In the genomic region with DNA sequence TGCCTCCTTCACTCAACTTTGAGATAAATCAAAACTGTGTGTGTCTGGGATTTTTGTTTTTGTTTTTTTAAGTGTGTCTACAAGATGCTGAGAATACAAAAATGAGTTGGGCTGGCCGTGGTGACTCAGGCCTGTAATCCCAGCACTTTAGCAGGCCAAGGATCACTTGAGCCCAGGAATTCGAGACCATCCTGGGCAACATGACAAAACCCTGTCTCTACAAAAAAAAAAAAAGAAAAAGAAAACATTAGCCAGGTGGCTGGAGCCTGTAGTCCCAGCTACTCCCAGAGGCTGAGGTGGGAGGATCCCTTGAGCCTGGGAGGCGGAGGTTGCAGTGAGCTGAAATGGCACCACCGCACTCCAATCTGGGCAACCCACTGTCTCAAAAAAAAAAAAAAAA, we compare ENCODE assay signal across 12 cellular contexts. TPM values are rescaled to one million over a fixed set of nuclear protein-coding genes. Genes with fewer than 3 reads are reported as not detected.
DNase-seq lines count a peak whose midpoint lies in the region; ATAC-seq, FAIRE-seq and TF ChIP-seq lines count a peak whose summit lies in the region.
"Had no signal": no experiment of that assay in that cellular context is flagged by ENCODE, and none has a peak within 500 bp of the region (broad histone marks: within the 10 kb centered on the region; RNA-seq: fewer than 3 reads in every experiment).

No MANE protein-coding gene starts in this region.

- intact Hi-C loops in A673 (cut with micrococcal nuclease; ENCODE audit: unreplicated experiment) = no loop called here
- intact Hi-C loops in posterior cingulate gyrus (cut with DNase I) = no loop called here

- no peaks in the 10 kb centered on the region for H3K27me3 ChIP-seq in A673 (replicated peaks; ENCODE audit: insufficient read depth, low read depth, low read length, poor library complexity)
- H3K27me3 ChIP-seq: BE2C, heart left ventricle had no signal

- TF ChIP-seq CTCF in A549 (IDR thresholded peaks at IDR 0.05) = no peak
- TF ChIP-seq CTCF in A673 (conservative IDR thresholded peaks at IDR 0.05; ENCODE audit: low read depth, low read length) = no peak

- 0 out of 3 replicates have a peak overlapping the region, but pooled peaks have one; percentile 4 for H3K4me2 ChIP-seq in A549

- CTCF ChIA-PET in A549 (lab: Yijun Ruan, JAX) (interaction anchor here (0.7 to 1.9 kb wide), 3 partner anchors 11 to 320 kb away, joined by 3 to 7 read pairs (median 4); no protein-coding TSS in a partner anchor), A673 (lab: Charles Lee) (no interaction called here)

- H3K27ac ChIP-seq in A549 (peak overlapping the region in 1 of 2 experiments; percentile 41; a peak in 2 of 6 replicates), A673 (ENCODE audit: low read depth, low read length, poor library complexity, severe bottlenecking) (no peak overlapping the region)
- H3K27ac ChIP-seq: heart left ventricle, skin epidermis had no signal

- WGBS in A549 (ENCODE audit: missing lambda C conversion rate) = 55% methylated on average over 4 of the region's 4 CpGs

- no peak for TF ChIP-seq EP300 in A549 (IDR thresholded peaks at IDR 0.05)

- H3K4me3 ChIP-seq in A549 (no peak overlapping the region), A673 (ENCODE audit: low read depth, low read length, poor library complexity, severe bottlenecking) (no peak overlapping the region)
- H3K4me3 ChIP-seq: heart left ventricle, skin epidermis had no signal

- no peak for TF ChIP-seq RAD21 in A549 (conservative IDR thresholded peaks at IDR 0.05 in 1 of 2, IDR thresholded peaks at IDR 0.05 in 1 of 2)

- FAIRE-seq in A549 (lab: Jason Lieb, UNC) = no peak

- TF ChIP-seq POLR2A in A549 (IDR thresholded peaks at IDR 0.05; ENCODE audit: low read length) = no peak

- BruUV-seq in A673 (replicated peaks; lab: Mats Ljungman, UMichigan) = no TSS peak

- ATAC-seq in A549 (no peak), GM18519 (IDR thresholded peaks at IDR 0.05; ENCODE audit: low FRiP score, unreplicated experiment) (no peak), GM21381 (IDR thresholded peaks at IDR 0.05; ENCODE audit: unreplicated experiment) (no peak)
- ATAC-seq: heart left ventricle had no signal

- POLR2A ChIA-PET in A549 (lab: Yijun Ruan, JAX) (interaction anchor here (0.6 to 0.9 kb wide), 3 partner anchors 21 to 302 kb away, joined by 3 to 4 read pairs (median 3); partner anchors contain the start of genes HNRNPK, KIF27 and RMI1), A673 (lab: Charles Lee; ENCODE audit: low non-redundant PET) (no interaction called here)

- no peaks in the 10 kb centered on the region for H3K9me3 ChIP-seq in A549
- H3K9me3 ChIP-seq in A673 (ENCODE audit: low read depth, low read length, poor library complexity, severe bottlenecking) = no peaks in the 10 kb centered on the region
- H3K9me3 ChIP-seq: BE2C, heart left ventricle had no signal

- DNase-seq in A549 (ENCODE audit: low read depth in 1 of 2, low spot score in 1 of 2) (peak in 1 of 2 experiments; percentile 50), HCEC 1CT (peak; percentile 75), T1000 (lab: John Stamatoyannopoulos, UW) (peak; percentile 33), glomerular visceral epithelial cell (ENCODE audit: extremely low spot score) (peak; percentile 96), A673 (ENCODE audit: low spot score) (no peak), posterior cingulate gyrus (no peak)
- DNase-seq: BE2C, heart left ventricle, OCI-M1 had no signal

- no peaks in the 10 kb centered on the region for H3K36me3 ChIP-seq in A673 (ENCODE audit: insufficient read depth, low read length, poor library complexity, severe bottlenecking)
- H3K36me3 ChIP-seq: BE2C had no signal

- H3K4me1 ChIP-seq in A549 (peaks cover 39% of the 10 kb centered on the region), A673 (ENCODE audit: insufficient read depth, low read length, poor library complexity, severe bottlenecking) (no peaks in the 10 kb centered on the region)
- H3K4me1 ChIP-seq: BE2C had no signal

TF ChIP-seq in A549, 52 proteins besides CTCF, POLR2A, EP300 and RAD21:
- TF ChIP-seq MYC (IDR thresholded peaks at IDR 0.05; ENCODE audit: borderline replicate concordance, low read length) = no peak
- TF ChIP-seq NFE2L2 (conservative IDR thresholded peaks at IDR 0.05; ENCODE audit: low read length) = no peak
- no peak for TF ChIP-seq ZC3H11A (IDR thresholded peaks at IDR 0.05)
- no peak for TF ChIP-seq HOXA7 (CRISPR knock-in tag; IDR thresholded peaks at IDR 0.05)

RNA-seq across cellular contexts. Expression of gene HNRNPK, which starts 21.0 kb away (rescaled TPM):
- 603 and 699 TPM in 2 replicates for polyA plus RNA-seq in A549 (2011; rRNA removed)
- polyA plus RNA-seq in A549 (2012; cell fraction: cytosol; rRNA removed) = 403 and 446 TPM in 2 replicates
- polyA plus RNA-seq in A549 (2012; cell fraction: nucleus; rRNA removed) = 468 and 521 TPM in 2 replicates
- polyA plus RNA-seq in A549 (2017; fragmentation: RNase III; extraction: RNeasy Plus Mini Kit Qiagen cat#74134 plus additional on column Dnase treatment) = 682 to 695 TPM (median 682 TPM) in 3 replicates
- polyA minus RNA-seq in A549 (2011; rRNA and poly(A)+ RNA removed) = 499 and 689 TPM in 2 replicates
- 799 and 872 TPM in 2 replicates for total RNA-seq in A673 (2021)

RNA-seq across cellular contexts. Expression of gene RMI1, which starts 21.5 kb away (rescaled TPM):
- polyA plus RNA-seq in A549 (2011; rRNA removed) = 7.4 and 14.0 TPM in 2 replicates
- 2.0 TPM in 2 replicates for polyA plus RNA-seq in A549 (2012; cell fraction: cytosol; rRNA removed)
- polyA plus RNA-seq in A549 (2012; cell fraction: nucleus; rRNA removed) = 0.72 and 2.1 TPM in 2 replicates
- 15.2 to 17.1 TPM (median 17.0 TPM) in 3 replicates for polyA plus RNA-seq in A549 (2017; fragmentation: RNase III; extraction: RNeasy Plus Mini Kit Qiagen cat#74134 plus additional on column Dnase treatment)
- 4.7 and 5.9 TPM in 2 replicates for polyA minus RNA-seq in A549 (2011; rRNA and poly(A)+ RNA removed)
- total RNA-seq in A673 (2021) = 32.2 and 36.4 TPM in 2 replicates

RNA-seq across cellular contexts. Expression of gene KIF27, which starts 37.8 kb away (rescaled TPM):
- polyA plus RNA-seq in A549 (2011; rRNA removed) (4.1 and 6.0 TPM in 2 replicates), A549 (2017; fragmentation: RNase III; extraction: RNeasy Plus Mini Kit Qiagen cat#74134 plus additional on column Dnase treatment) (2.0 to 2.4 TPM (median 2.2 TPM) in 3 replicates)
- polyA plus RNA-seq in A549 (2012; cell fraction: cytosol; rRNA removed) = 0.35 and 0.42 TPM in 2 replicates
- polyA plus RNA-seq in A549 (2012; cell fraction: nucleus; rRNA removed) = 0.32 and 0.82 TPM in 2 replicates
- 2.1 and 4.0 TPM in 2 replicates for polyA minus RNA-seq in A549 (2011; rRNA and poly(A)+ RNA removed)
- 8.5 and 9.2 TPM in 2 replicates for total RNA-seq in A673 (2021)

Comparison
In these comparisons a context has a peak if more than half of its experiments do, and no peak if none do; other contexts are left out.
1. DNase-seq: peak in HCEC 1CT (single experiment), T1000 (single experiment) and glomerular visceral epithelial cell (single experiment); none in A673 (single experiment) and posterior cingulate gyrus (0 of 10).